Comparison of ENCODE assay signal across 13 cellular contexts in genomic region chr6:37072526-37072925, GRCh38.
DNase-seq lines count a peak whose midpoint lies in the region; ATAC-seq and TF ChIP-seq lines count a peak whose summit lies in the region.
"Had no signal": no experiment of that assay in that cellular context is flagged by ENCODE, and none has a peak within 500 bp of the region (broad histone marks: within the 10 kb centered on the region; RNA-seq: fewer than 3 reads in every experiment).

No MANE protein-coding gene starts in this region.

- peaks cover 3% of the 10 kb centered on the region for H3K4me1 ChIP-seq in endodermal cell (ENCODE audit: control insufficient read depth, insufficient read depth, low read length)
- peaks cover 6% of the 10 kb centered on the region for H3K4me1 ChIP-seq in right cardiac atrium (ENCODE audit: control insufficient read depth, insufficient read depth, low read length)
- peaks cover 6% of the 10 kb centered on the region for H3K4me1 ChIP-seq in BE2C
- H3K4me1 ChIP-seq: adrenal gland had no signal

- no peak overlapping the region for H3K9ac ChIP-seq in endodermal cell (ENCODE audit: extremely low read depth, low read length, poor library complexity, severe bottlenecking)

- H3K36me3 ChIP-seq in endodermal cell (ENCODE audit: control insufficient read depth, insufficient read depth, low read length), result no peaks in the 10 kb centered on the region
- H3K36me3 ChIP-seq in BE2C, result no peaks in the 10 kb centered on the region
- H3K36me3 ChIP-seq: adrenal gland, tibial artery had no signal

- no peaks in the 10 kb centered on the region for H3K27me3 ChIP-seq in endodermal cell (ENCODE audit: control insufficient read depth, insufficient read depth, low read length, poor library complexity, severe bottlenecking)
- no peaks in the 10 kb centered on the region for H3K27me3 ChIP-seq in right cardiac atrium (ENCODE audit: control insufficient read depth, insufficient read depth)
- no peaks in the 10 kb centered on the region for H3K27me3 ChIP-seq in BE2C
- H3K27me3 ChIP-seq: adrenal gland, tibial artery had no signal

- H3K36me3 Mint-ChIP-seq in endodermal cell (ENCODE audit: low read depth), result no peaks in the 10 kb centered on the region

- intact Hi-C loops in right cardiac atrium (cut with DNase I), result no loop called here

- no peak overlapping the region for H3K4me3 Mint-ChIP-seq in stimulated activated naive CD8-positive, alpha-beta T cell treated with anti-CD3 and anti-CD28 coated beads, Interleukin-15, amount 100 ng/mL, for 72 hours
- no peak overlapping the region for H3K4me3 Mint-ChIP-seq in endodermal cell

- H3K9me3 ChIP-seq in endodermal cell (ENCODE audit: control insufficient read depth, low read length), result no peaks in the 10 kb centered on the region
- H3K9me3 ChIP-seq in right cardiac atrium (ENCODE audit: control insufficient read depth, low read length), result no peaks in the 10 kb centered on the region
- H3K9me3 ChIP-seq in BE2C, result no peaks in the 10 kb centered on the region
- H3K9me3 ChIP-seq: adrenal gland, psoas muscle, tibial artery had no signal

- H3K4me3 ChIP-seq in endodermal cell (ENCODE audit: low read length) (no peak overlapping the region), right cardiac atrium (ENCODE audit: low read length) (no peak overlapping the region), BE2C (ENCODE audit: low read depth, low read length) (no peak overlapping the region)
- H3K4me3 ChIP-seq: adrenal gland, psoas muscle, tibial artery had no signal

- H3K27me3 Mint-ChIP-seq in stimulated activated naive CD8-positive, alpha-beta T cell treated with anti-CD3 and anti-CD28 coated beads, Interleukin-15, amount 100 ng/mL, for 72 hours, result no peaks in the 10 kb centered on the region
- H3K27me3 Mint-ChIP-seq in endodermal cell (ENCODE audit: insufficient read depth), result peaks cover 9% of the 10 kb centered on the region

- TF ChIP-seq CTCF in endodermal cell (conservative IDR thresholded peaks at IDR 0.05) (no peak), BE2C (IDR thresholded peaks at IDR 0.05; ENCODE audit: low read depth, low read length) (no peak)

- peaks cover 28% of the 10 kb centered on the region for H3K4me1 Mint-ChIP-seq in stimulated activated naive CD8-positive, alpha-beta T cell treated with anti-CD3 and anti-CD28 coated beads, Interleukin-15, amount 100 ng/mL, for 72 hours
- H3K4me1 Mint-ChIP-seq in endodermal cell, result peaks cover 16% of the 10 kb centered on the region

- DNase-seq in stimulated activated naive CD8-positive, alpha-beta T cell treated with anti-CD3 and anti-CD28 coated beads, Interleukin-15, amount 100 ng/mL, for 72 hours, result no peak
- no peak for DNase-seq in stimulated activated naive CD8-positive, alpha-beta T cell treated with anti-CD3 and anti-CD28 coated beads, Interleukin-15, Interleukin-2, amounts not matched to agents 100 U/mL and 50 U/mL, for 24 hours
- DNase-seq in OCI-M1 (lab: John Stamatoyannopoulos, UW), result peak; percentile 42
- peak; percentile 64 for DNase-seq in endodermal cell
- DNase-seq in T1000 (lab: John Stamatoyannopoulos, UW), result no peak
- no peak for DNase-seq in right cardiac atrium
- DNase-seq in epidermal melanocyte (ENCODE audit: insufficient read length, low spot score), result no peak
- DNase-seq in BE2C, result no peak
- DNase-seq: adrenal gland, NCI-H1436 treated with DMSO at 0.1 percent for 48 hours, Right ventricle myocardium superior, tibial artery had no signal

- H3K9me3 Mint-ChIP-seq in stimulated activated naive CD8-positive, alpha-beta T cell treated with anti-CD3 and anti-CD28 coated beads, Interleukin-15, amount 100 ng/mL, for 72 hours, result peaks cover 0 to 6% of the 10 kb centered on the region in 2 donors
- peaks cover 3% of the 10 kb centered on the region for H3K9me3 Mint-ChIP-seq in endodermal cell

- H3K27ac ChIP-seq in endodermal cell (ENCODE audit: low read depth, low read length) (no peak overlapping the region), right cardiac atrium (ENCODE audit: low read length) (no peak overlapping the region)
- H3K27ac ChIP-seq: adrenal gland, tibial artery had no signal

- 87 to 93% methylated on average over 3 to 5 of the region's 5 CpGs for WGBS in endodermal cell (ENCODE audit: insufficient coverage in 1 of 2, insufficient read length in 1 of 2), 2 experiments
- 75% methylated on average over 5 of the region's 5 CpGs for WGBS in right cardiac atrium

- no peak for ATAC-seq in stimulated activated naive CD8-positive, alpha-beta T cell treated with anti-CD3 and anti-CD28 coated beads, Interleukin-15, amount 100 ng/mL, for 72 hours
- no peak for ATAC-seq in stimulated activated naive CD8-positive, alpha-beta T cell treated with anti-CD3 and anti-CD28 coated beads, Interleukin-15, Interleukin-2, amounts not matched to agents 100 U/mL and 50 U/mL, for 24 hours
- no peak for ATAC-seq in right cardiac atrium
- ATAC-seq: psoas muscle had no signal

- peak overlapping the region; percentile 54 to 72 for H3K27ac Mint-ChIP-seq in stimulated activated naive CD8-positive, alpha-beta T cell treated with anti-CD3 and anti-CD28 coated beads, Interleukin-15, amount 100 ng/mL, for 72 hours
- H3K27ac Mint-ChIP-seq in endodermal cell, result peak overlapping the region; percentile 24

Comparison
In these comparisons a context has a peak if more than half of its experiments do, and no peak if none do; other contexts are left out.
1. DNase-seq: peak in OCI-M1 (single experiment) and endodermal cell (single experiment); none in stimulated activated naive CD8-positive, alpha-beta T cell treated with anti-CD3 and anti-CD28 coated beads, Interleukin-15, amount 100 ng/mL, for 72 hours (0 of 2), stimulated activated naive CD8-positive, alpha-beta T cell treated with anti-CD3 and anti-CD28 coated beads, Interleukin-15, Interleukin-2, amounts not matched to agents 100 U/mL and 50 U/mL, for 24 hours (single experiment), T1000 (single experiment), right cardiac atrium (0 of 3), epidermal melanocyte (single experiment) and BE2C (single experiment).